1 cellular context compared by ENCODE assay signal in genomic region chr10:114045738-114046458, GRCh38.
TF ChIP-seq lines count a peak whose summit lies in the region.

No MANE protein-coding gene starts in this region.

TF ChIP-seq in SK-N-SH, 30 proteins besides CTCF, POLR2A, EP300 and RAD21 (continued from another document):
- TF ChIP-seq, protein P1, sequence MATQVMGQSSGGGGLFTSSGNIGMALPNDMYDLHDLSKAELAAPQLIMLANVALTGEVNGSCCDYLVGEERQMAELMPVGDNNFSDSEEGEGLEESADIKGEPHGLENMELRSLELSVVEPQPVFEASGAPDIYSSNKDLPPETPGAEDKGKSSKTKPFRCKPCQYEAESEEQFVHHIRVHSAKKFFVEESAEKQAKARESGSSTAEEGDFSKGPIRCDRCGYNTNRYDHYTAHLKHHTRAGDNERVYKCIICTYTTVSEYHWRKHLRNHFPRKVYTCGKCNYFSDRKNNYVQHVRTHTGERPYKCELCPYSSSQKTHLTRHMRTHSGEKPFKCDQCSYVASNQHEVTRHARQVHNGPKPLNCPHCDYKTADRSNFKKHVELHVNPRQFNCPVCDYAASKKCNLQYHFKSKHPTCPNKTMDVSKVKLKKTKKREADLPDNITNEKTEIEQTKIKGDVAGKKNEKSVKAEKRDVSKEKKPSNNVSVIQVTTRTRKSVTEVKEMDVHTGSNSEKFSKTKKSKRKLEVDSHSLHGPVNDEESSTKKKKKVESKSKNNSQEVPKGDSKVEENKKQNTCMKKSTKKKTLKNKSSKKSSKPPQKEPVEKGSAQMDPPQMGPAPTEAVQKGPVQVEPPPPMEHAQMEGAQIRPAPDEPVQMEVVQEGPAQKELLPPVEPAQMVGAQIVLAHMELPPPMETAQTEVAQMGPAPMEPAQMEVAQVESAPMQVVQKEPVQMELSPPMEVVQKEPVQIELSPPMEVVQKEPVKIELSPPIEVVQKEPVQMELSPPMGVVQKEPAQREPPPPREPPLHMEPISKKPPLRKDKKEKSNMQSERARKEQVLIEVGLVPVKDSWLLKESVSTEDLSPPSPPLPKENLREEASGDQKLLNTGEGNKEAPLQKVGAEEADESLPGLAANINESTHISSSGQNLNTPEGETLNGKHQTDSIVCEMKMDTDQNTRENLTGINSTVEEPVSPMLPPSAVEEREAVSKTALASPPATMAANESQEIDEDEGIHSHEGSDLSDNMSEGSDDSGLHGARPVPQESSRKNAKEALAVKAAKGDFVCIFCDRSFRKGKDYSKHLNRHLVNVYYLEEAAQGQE (IDR thresholded peaks at IDR 0.05; ENCODE audit: low read depth, low read length): no peak
TF ChIP-seq in SK-N-SH: peak in this region for 0.
